Comparison of ENCODE assay signal across 2 cellular contexts in the genomic region with DNA sequence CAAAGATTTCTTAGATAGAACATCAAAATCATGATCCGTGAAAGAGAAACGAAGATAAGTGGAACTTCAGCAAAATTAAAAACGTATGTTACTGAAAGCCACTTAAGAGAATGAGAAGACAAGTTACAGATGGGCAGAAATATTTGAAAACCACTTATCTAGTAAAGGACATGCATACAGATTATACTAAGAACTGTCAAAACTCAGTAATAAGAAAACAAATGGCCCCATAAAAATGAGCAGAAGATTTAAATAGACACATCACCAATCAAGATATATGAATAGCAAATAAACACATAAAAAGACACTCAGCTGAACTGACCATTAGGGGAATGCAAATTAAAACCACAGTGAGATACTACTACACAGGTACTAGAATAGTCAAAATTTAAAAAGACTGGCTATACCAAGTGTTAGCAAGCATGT.
A peak's percentile ranks its signal among the peaks of the same experiment; 100 is the strongest.
TF ChIP-seq lines count a peak whose summit lies in the region.

No MANE protein-coding gene starts in this region.

TF ChIP-seq in HEK293T, 16 proteins besides CTCF, POLR2A, EP300 and RAD21 (continued from another document):
- TF ChIP-seq PKNOX1 (IDR thresholded peaks at IDR 0.05) (peak; percentile 78), FOXA1 (IDR thresholded peaks at IDR 0.05) (peak; percentile 55; the same call in 1 of the 2 replicates), CTBP1 (IDR thresholded peaks at IDR 0.05; ENCODE audit: borderline replicate concordance) (peak; percentile 70)

TF ChIP-seq in SK-N-SH, 30 proteins besides CTCF, POLR2A, EP300 and RAD21 (continued from another document):
- TF ChIP-seq, protein P1, sequence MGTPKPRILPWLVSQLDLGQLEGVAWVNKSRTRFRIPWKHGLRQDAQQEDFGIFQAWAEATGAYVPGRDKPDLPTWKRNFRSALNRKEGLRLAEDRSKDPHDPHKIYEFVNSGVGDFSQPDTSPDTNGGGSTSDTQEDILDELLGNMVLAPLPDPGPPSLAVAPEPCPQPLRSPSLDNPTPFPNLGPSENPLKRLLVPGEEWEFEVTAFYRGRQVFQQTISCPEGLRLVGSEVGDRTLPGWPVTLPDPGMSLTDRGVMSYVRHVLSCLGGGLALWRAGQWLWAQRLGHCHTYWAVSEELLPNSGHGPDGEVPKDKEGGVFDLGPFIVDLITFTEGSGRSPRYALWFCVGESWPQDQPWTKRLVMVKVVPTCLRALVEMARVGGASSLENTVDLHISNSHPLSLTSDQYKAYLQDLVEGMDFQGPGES (IDR thresholded peaks at IDR 0.05; ENCODE audit: low read depth, low read length), result no peak
- TF ChIP-seq GATA2 (CRISPR knock-in tag; IDR thresholded peaks at IDR 0.05) (peak; percentile 42), YY1 (IDR thresholded peaks at IDR 0.05; ENCODE audit: low read depth) (no peak), SIN3A (IDR thresholded peaks at IDR 0.05; ENCODE audit: borderline replicate concordance, low read depth, low read length) (no peak), NFIC (IDR thresholded peaks at IDR 0.05; ENCODE audit: borderline replicate concordance) (peak; percentile 32; the same call in 1 of the 2 replicates), MEF2A (IDR thresholded peaks at IDR 0.05; ENCODE audit: borderline replicate concordance, low read depth) (peak; percentile 10; the same call in 1 of the 2 replicates), SMC3 (IDR thresholded peaks at IDR 0.05; ENCODE audit: low read depth, low read length) (no peak), MAX (IDR thresholded peaks at IDR 0.05; ENCODE audit: low read depth) (no peak; the same call in 1 of the 2 replicates), RCOR1 (IDR thresholded peaks at IDR 0.05; ENCODE audit: low read length) (0 out of 2 replicates have a peak, but pooled peaks have one; percentile 25), TEAD4 (IDR thresholded peaks at IDR 0.05; ENCODE audit: borderline replicate concordance, insufficient read depth) (peak; percentile 80), RXRA (IDR thresholded peaks at IDR 0.05; ENCODE audit: borderline replicate concordance, low read depth) (no peak), RFX5 (IDR thresholded peaks at IDR 0.05; ENCODE audit: low read length) (no peak), GABPA (IDR thresholded peaks at IDR 0.05; ENCODE audit: low read depth) (no peak), USF1 (IDR thresholded peaks at IDR 0.05; ENCODE audit: borderline replicate concordance, low read depth) (no peak), FOXM1 (IDR thresholded peaks at IDR 0.05; ENCODE audit: low read depth) (0 out of 2 replicates have a peak, but pooled peaks have one; percentile 65), TCF12 (IDR thresholded peaks at IDR 0.05) (peak; percentile 95), MXI1 (IDR thresholded peaks at IDR 0.05; ENCODE audit: low read depth, low read length) (no peak; the same call in 1 of the 2 replicates), FOSL2 (IDR thresholded peaks at IDR 0.05; ENCODE audit: borderline replicate concordance, low read depth) (peak; percentile 7; the same call in 1 of the 2 replicates), ELF1 (IDR thresholded peaks at IDR 0.05) (no peak), EZH2phosphoT487 (IDR thresholded peaks at IDR 0.05; ENCODE audit: borderline replicate concordance, low read depth) (no peak), ZBTB33 (IDR thresholded peaks at IDR 0.05; ENCODE audit: borderline replicate concordance, low read depth) (no peak), JUND (IDR thresholded peaks at IDR 0.05) (peak; percentile 54), TAF1 (IDR thresholded peaks at IDR 0.05; ENCODE audit: borderline replicate concordance, low read depth, low read length) (no peak), NRF1 (IDR thresholded peaks at IDR 0.05; ENCODE audit: low read depth, low read length) (no peak), USF2 (IDR thresholded peaks at IDR 0.05; ENCODE audit: borderline replicate concordance, low read depth, low read length) (no peak), POLR2AphosphoS5 (IDR thresholded peaks at IDR 0.05; ENCODE audit: low read depth, low read length) (peak; percentile 72; the same call in 1 of the 2 replicates)
- TF ChIP-seq, protein P2, sequence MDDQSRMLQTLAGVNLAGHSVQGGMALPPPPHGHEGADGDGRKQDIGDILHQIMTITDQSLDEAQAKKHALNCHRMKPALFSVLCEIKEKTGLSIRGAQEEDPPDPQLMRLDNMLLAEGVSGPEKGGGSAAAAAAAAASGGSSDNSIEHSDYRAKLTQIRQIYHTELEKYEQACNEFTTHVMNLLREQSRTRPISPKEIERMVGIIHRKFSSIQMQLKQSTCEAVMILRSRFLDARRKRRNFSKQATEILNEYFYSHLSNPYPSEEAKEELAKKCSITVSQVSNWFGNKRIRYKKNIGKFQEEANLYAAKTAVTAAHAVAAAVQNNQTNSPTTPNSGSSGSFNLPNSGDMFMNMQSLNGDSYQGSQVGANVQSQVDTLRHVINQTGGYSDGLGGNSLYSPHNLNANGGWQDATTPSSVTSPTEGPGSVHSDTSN (IDR thresholded peaks at IDR 0.05), result peak; percentile 86
- TF ChIP-seq, protein P3, sequence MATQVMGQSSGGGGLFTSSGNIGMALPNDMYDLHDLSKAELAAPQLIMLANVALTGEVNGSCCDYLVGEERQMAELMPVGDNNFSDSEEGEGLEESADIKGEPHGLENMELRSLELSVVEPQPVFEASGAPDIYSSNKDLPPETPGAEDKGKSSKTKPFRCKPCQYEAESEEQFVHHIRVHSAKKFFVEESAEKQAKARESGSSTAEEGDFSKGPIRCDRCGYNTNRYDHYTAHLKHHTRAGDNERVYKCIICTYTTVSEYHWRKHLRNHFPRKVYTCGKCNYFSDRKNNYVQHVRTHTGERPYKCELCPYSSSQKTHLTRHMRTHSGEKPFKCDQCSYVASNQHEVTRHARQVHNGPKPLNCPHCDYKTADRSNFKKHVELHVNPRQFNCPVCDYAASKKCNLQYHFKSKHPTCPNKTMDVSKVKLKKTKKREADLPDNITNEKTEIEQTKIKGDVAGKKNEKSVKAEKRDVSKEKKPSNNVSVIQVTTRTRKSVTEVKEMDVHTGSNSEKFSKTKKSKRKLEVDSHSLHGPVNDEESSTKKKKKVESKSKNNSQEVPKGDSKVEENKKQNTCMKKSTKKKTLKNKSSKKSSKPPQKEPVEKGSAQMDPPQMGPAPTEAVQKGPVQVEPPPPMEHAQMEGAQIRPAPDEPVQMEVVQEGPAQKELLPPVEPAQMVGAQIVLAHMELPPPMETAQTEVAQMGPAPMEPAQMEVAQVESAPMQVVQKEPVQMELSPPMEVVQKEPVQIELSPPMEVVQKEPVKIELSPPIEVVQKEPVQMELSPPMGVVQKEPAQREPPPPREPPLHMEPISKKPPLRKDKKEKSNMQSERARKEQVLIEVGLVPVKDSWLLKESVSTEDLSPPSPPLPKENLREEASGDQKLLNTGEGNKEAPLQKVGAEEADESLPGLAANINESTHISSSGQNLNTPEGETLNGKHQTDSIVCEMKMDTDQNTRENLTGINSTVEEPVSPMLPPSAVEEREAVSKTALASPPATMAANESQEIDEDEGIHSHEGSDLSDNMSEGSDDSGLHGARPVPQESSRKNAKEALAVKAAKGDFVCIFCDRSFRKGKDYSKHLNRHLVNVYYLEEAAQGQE (IDR thresholded peaks at IDR 0.05; ENCODE audit: low read depth, low read length), result no peak
